Comparison of ENCODE assay signal across 25 cellular contexts in the genomic region with DNA sequence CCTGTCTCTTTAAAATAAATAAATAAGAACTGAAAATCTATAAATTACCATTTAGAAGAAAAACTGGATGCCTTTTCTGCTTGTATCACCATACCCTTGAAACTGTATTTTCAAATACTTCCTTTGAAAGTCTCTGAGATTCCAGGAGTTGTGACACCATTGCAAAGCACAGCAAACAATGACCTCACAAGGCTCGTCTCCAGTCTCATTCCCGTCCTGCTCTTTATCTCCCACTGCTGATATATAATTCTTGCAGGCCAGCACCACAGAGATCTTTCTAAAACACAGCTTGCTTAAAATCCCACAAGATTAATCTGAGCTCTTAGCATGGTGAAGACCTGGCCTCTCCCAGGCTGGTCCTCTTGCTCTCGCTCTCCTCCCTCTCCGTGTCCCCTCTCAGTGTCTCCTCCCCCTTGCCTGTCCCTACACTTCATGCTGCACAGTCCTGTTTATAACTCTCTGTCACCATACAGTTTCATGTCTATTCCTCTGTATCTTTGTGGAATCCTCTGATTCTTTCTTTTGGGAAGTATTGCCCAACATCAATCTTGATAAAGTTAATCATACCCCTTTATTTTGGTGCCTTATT.
"Had no signal": no experiment of that assay in that cellular context is flagged by ENCODE, and none has a peak within 500 bp of the region (broad histone marks: within the 10 kb centered on the region; RNA-seq: fewer than 3 reads in every experiment).

No MANE protein-coding gene starts in this region.

- H3K4me3 ChIP-seq: ascending aorta, mucosa of descending colon, sigmoid colon, spleen, thoracic aorta, upper lobe of left lung had no signal

- H3K27ac Mint-ChIP-seq: activated B cell treated with CpG ODN at 0.5 μM for 24 hours; activated CD4-positive, alpha-beta memory T cell treated with anti-CD3 and anti-CD28 coated beads, Interleukin-2, amount 10 ng/mL, durations not matched to agents 7 days and 5 days; stimulated activated naive B cell treated with anti-CD40 and anti-IgM and Interleukin-4, amounts not matched to agents 10 μg/mL and 1 μg/mL and 100 μg/mL, for 72 hours; T-cell had no signal

- H3K4me3 Mint-ChIP-seq: activated B cell treated with CpG ODN at 0.5 μM for 24 hours; activated CD4-positive, alpha-beta memory T cell treated with anti-CD3 and anti-CD28 coated beads, Interleukin-2, amount 10 ng/mL, durations not matched to agents 7 days and 5 days; activated T-cell treated with anti-CD3 and anti-CD28 coated beads, Interleukin-2, amount 50 U/mL, for 4 hours; naive B cell; neural crest cell; stimulated activated naive B cell treated with anti-CD40 and anti-IgM and Interleukin-4, amounts not matched to agents 10 μg/mL and 1 μg/mL and 100 μg/mL, for 72 hours; T-cell had no signal

- H3K4me1 ChIP-seq: ascending aorta, sigmoid colon, spleen, upper lobe of left lung had no signal

- H3K9me3 Mint-ChIP-seq: activated T-cell treated with anti-CD3 and anti-CD28 coated beads, Interleukin-2, amount 50 U/mL, for 4 hours; T-cell had no signal

- H3K27me3 Mint-ChIP-seq: activated B cell treated with CpG ODN at 0.5 μM for 24 hours; activated CD4-positive, alpha-beta memory T cell treated with anti-CD3 and anti-CD28 coated beads, Interleukin-2, amount 10 ng/mL, durations not matched to agents 7 days and 5 days; naive B cell; T-cell had no signal

- H3K9me3 ChIP-seq: ascending aorta, mucosa of descending colon, sigmoid colon, thoracic aorta, upper lobe of left lung had no signal

- DNase-seq: activated B cell treated with CpG ODN at 0.5 μM for 24 hours; activated CD4-positive, alpha-beta memory T cell treated with anti-CD3 and anti-CD28 coated beads, Interleukin-2, amount 10 ng/mL, durations not matched to agents 7 days and 5 days; activated CD4-positive, alpha-beta T cell treated with anti-CD3 and anti-CD28 coated beads for 4 hours; activated effector memory CD4-positive, alpha-beta T cell treated with Interleukin-2 at 50 U/mL for 16 hours; activated naive CD4-positive, alpha-beta T cell treated with anti-CD3 and anti-CD28 coated beads, Interleukin-2, amount 50 U/mL, for 16 hours; activated T-cell treated with anti-CD3 and anti-CD28 coated beads, Interleukin-2, amount 50 U/mL, for 4 hours; cerebellar nuclear complex; cortex of kidney; effector CD4-positive, alpha-beta T cell; hippocampal formation; mammary epithelial cell; mucosa of descending colon; naive B cell; sigmoid colon; spleen; stimulated activated CD4-positive, alpha-beta T cell treated with anti-CD3 and anti-CD28 coated beads, Interleukin-4, amount 100 ng/mL, for 4 hours; stimulated activated naive B cell treated with anti-CD40 and anti-IgM and Interleukin-4, amounts not matched to agents 10 μg/mL and 1 μg/mL and 100 μg/mL, for 72 hours; T-cell; upper lobe of left lung had no signal

- ATAC-seq: activated T-cell treated with anti-CD3 and anti-CD28 coated beads, Interleukin-2, amount 50 U/mL, for 4 hours; esophagus mucosa; left lobe of liver; mucosa of descending colon; SK-N-SH treated with all-trans-retinoic acid at 6 μM for 48 hours; stimulated activated naive B cell treated with anti-CD40 and anti-IgM and Interleukin-4, amounts not matched to agents 10 μg/mL and 1 μg/mL and 100 μg/mL, for 72 hours; T-cell had no signal

- H3K4me1 Mint-ChIP-seq: stimulated activated naive B cell treated with anti-CD40 and anti-IgM and Interleukin-4, amounts not matched to agents 10 μg/mL and 1 μg/mL and 100 μg/mL, for 72 hours; T-cell had no signal

- H3K27ac ChIP-seq: ascending aorta, sigmoid colon, spleen, thoracic aorta had no signal

- H3K27me3 ChIP-seq: ascending aorta, sigmoid colon, spleen, upper lobe of left lung had no signal

- H3K36me3 ChIP-seq: thoracic aorta had no signal
